1 cellular context compared by ENCODE assay signal in the genomic region with DNA sequence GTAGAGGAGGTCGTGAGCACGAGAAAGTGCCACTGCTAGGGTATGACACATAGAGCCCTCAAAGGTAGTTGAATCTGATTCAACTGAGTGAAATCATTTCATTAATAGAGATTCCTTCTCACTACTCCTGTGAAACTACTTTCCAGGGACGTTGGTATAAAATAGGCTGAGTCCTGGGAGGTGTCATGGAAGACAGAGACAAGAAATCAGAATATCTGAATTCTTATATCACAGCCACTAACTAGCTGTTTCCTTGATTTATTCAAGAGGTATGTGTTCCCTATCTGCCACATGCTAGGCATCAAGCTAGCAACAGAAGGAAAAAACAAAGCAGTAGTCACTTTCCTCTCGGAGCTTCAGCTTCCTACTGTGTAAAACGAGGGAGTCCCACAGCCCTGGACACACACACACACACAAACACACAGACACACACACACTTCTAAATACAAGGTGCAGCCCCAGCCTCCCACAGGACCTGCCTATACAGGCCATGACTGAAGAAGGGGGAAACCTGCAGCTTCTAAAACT.
TF ChIP-seq lines count a peak whose summit lies in the region.

No MANE protein-coding gene starts in this region.

TF ChIP-seq in endothelial cell of umbilical vein, 7 proteins besides CTCF, POLR2A, EP300 and RAD21:
- no peak for TF ChIP-seq JUN (IDR thresholded peaks at IDR 0.05; ENCODE audit: borderline replicate concordance, insufficient read depth, insufficient read length, low read depth)
- no peak for TF ChIP-seq EZH2 (IDR thresholded peaks at IDR 0.05; ENCODE audit: borderline replicate concordance, low read depth, low read length, severe bottlenecking)
- TF ChIP-seq GATA2 (IDR thresholded peaks at IDR 0.05; ENCODE audit: insufficient read depth, insufficient read length, low read depth, low read length): no peak
- TF ChIP-seq FOS (IDR thresholded peaks at IDR 0.05; ENCODE audit: borderline replicate concordance, insufficient read depth, low read length): no peak
- TF ChIP-seq POLR2AphosphoS5 (IDR thresholded peaks at IDR 0.05; ENCODE audit: insufficient read depth, low read depth, low read length): no peak
- TF ChIP-seq, protein P1, sequence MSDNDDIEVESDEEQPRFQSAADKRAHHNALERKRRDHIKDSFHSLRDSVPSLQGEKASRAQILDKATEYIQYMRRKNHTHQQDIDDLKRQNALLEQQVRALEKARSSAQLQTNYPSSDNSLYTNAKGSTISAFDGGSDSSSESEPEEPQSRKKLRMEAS (IDR thresholded peaks at IDR 0.05; ENCODE audit: insufficient read depth, insufficient read length): no peak
